ENCODE assay signal across 18 cellular contexts in genomic region chr1:162557536-162557935, GRCh38. TPM values are rescaled to one million over a fixed set of nuclear protein-coding genes. Genes with fewer than 3 reads are reported as not detected.
DNase-seq lines count a peak whose midpoint lies in the region; ATAC-seq, FAIRE-seq and TF ChIP-seq lines count a peak whose summit lies in the region.
"Had no signal": no experiment of that assay in that cellular context is flagged by ENCODE, and none has a peak within 500 bp of the region (broad histone marks: within the 10 kb centered on the region; RNA-seq: fewer than 3 reads in every experiment).

No MANE protein-coding gene starts in this region.

- 48 to 72% (median 50%) methylated on average over 3 of the region's 3 CpGs for WGBS in small intestine, 3 donors

- H3K9me3 ChIP-seq in mucosa of descending colon: no peaks in the 10 kb centered on the region
- H3K9me3 ChIP-seq in small intestine (ENCODE audit: control insufficient read depth, low read depth): no peaks in the 10 kb centered on the region
- H3K9me3 ChIP-seq in CD8-positive, alpha-beta T cell (ENCODE audit: low read length): no peaks in the 10 kb centered on the region
- H3K9me3 ChIP-seq: Caco-2 had no signal

- H3K4me1 Mint-ChIP-seq in CD8-positive, alpha-beta T cell (ENCODE audit: low read depth): peaks cover 14% of the 10 kb centered on the region

- H3K27ac ChIP-seq in VCaP (peak overlapping the region; percentile 95; the same call in 1 of the 2 replicates), small intestine (ENCODE audit: low read depth in 1 of 2, low read length in 1 of 2) (no peak overlapping the region)
- no peak overlapping the region for H3K27ac ChIP-seq in CD8-positive, alpha-beta T cell (ENCODE audit: low read depth, low read length)
- H3K27ac ChIP-seq: BLaER1 treated with 17β-estradiol and CSF1 and Interleukin-3, amounts not matched to agents 10 nM and 100 nM; GM23248; HL-60 had no signal

- TF ChIP-seq CTCF in VCaP (conservative IDR thresholded peaks at IDR 0.05) (no peak), mucosa of descending colon (IDR thresholded peaks at IDR 0.05) (no peak)
- no peak for TF ChIP-seq CTCF in CD8-positive, alpha-beta T cell (IDR thresholded peaks at IDR 0.05)

- no peak for FAIRE-seq in small intestine (lab: Jason Lieb, UNC)
- FAIRE-seq: D721Med, G401.6, GM12891, GM18507, H54 had no signal

- no peak overlapping the region for H3K27ac Mint-ChIP-seq in CD8-positive, alpha-beta T cell
- H3K27ac Mint-ChIP-seq: B cell had no signal

- no peaks in the 10 kb centered on the region for H3K27me3 ChIP-seq in small intestine (ENCODE audit: control insufficient read depth in 2 of 2, insufficient read depth in 2 of 2, low read length in 2 of 2)
- no peaks in the 10 kb centered on the region for H3K27me3 ChIP-seq in CD8-positive, alpha-beta T cell (ENCODE audit: insufficient read depth, low read length)
- H3K27me3 ChIP-seq: BLaER1 treated with 17β-estradiol and CSF1 and Interleukin-3, amounts not matched to agents 10 nM and 100 nM had no signal

- intact Hi-C loops in mucosa of descending colon (cut with DNase I, micrococcal nuclease): no loop called here
- intact Hi-C loops in CD8-positive, alpha-beta T cell (cut with DNase I, micrococcal nuclease): no loop called here

- no peak overlapping the region for H3K4me3 Mint-ChIP-seq in CD8-positive, alpha-beta T cell
- H3K4me3 Mint-ChIP-seq: B cell; CD8-positive, alpha-beta memory T cell had no signal

- no peaks in the 10 kb centered on the region for H3K9me3 Mint-ChIP-seq in CD8-positive, alpha-beta T cell

- H3K27me3 Mint-ChIP-seq in CD8-positive, alpha-beta T cell (ENCODE audit: low read depth): no peaks in the 10 kb centered on the region
- H3K27me3 Mint-ChIP-seq: B cell had no signal

- H3K4me1 ChIP-seq in mucosa of descending colon (ENCODE audit: low read depth) (peaks cover 13% of the 10 kb centered on the region), small intestine (ENCODE audit: control insufficient read depth in 2 of 2, insufficient read depth in 1 of 2, low read depth in 1 of 2, low read length in 1 of 2) (no peaks in the 10 kb centered on the region)
- peaks cover 13% of the 10 kb centered on the region for H3K4me1 ChIP-seq in CD8-positive, alpha-beta T cell (ENCODE audit: insufficient read depth, low read length)

- peak in 1 of 3 donors; percentile 91 for DNase-seq in mucosa of descending colon
- DNase-seq in small intestine: peak; percentile 67
- no peak for DNase-seq in SK-N-DZ (ENCODE audit: low spot score)
- DNase-seq in CD8-positive, alpha-beta T cell: no peak
- DNase-seq: Caco-2; CD8-positive, alpha-beta memory T cell; GM23248; HCEC 1CT had no signal

- CTCF ChIA-PET in CD8-positive, alpha-beta T cell (lab: Charles Lee): no interaction called here

- H3K36me3 ChIP-seq in mucosa of descending colon (ENCODE audit: low read depth): peaks cover 3% of the 10 kb centered on the region
- H3K36me3 ChIP-seq in small intestine (ENCODE audit: control insufficient read depth in 2 of 2, insufficient read depth in 2 of 2, low read length in 2 of 2): no peaks in the 10 kb centered on the region
- H3K36me3 ChIP-seq in CD8-positive, alpha-beta T cell (ENCODE audit: insufficient read depth, low read length): no peaks in the 10 kb centered on the region
- H3K36me3 ChIP-seq: BLaER1 treated with 17β-estradiol and CSF1 and Interleukin-3, amounts not matched to agents 10 nM and 100 nM had no signal

- H3K4me3 ChIP-seq in mucosa of descending colon: no peak overlapping the region
- H3K4me3 ChIP-seq in small intestine (ENCODE audit: low read depth in 1 of 2, low read length in 2 of 2): no peak overlapping the region
- H3K4me3 ChIP-seq in CD8-positive, alpha-beta T cell (ENCODE audit: low read depth, low read length): no peak overlapping the region
- H3K4me3 ChIP-seq: BLaER1 treated with 17β-estradiol and CSF1 and Interleukin-3, amounts not matched to agents 10 nM and 100 nM; GM23248 had no signal

- POLR2A ChIA-PET in CD8-positive, alpha-beta T cell (lab: Charles Lee): no interaction called here

- ATAC-seq in mucosa of descending colon (peak; percentile 23), HG03039 (IDR thresholded peaks at IDR 0.05; ENCODE audit: unreplicated experiment) (no peak)
- no peak for ATAC-seq in CD8-positive, alpha-beta T cell

- peaks cover 8% of the 10 kb centered on the region for H3K36me3 Mint-ChIP-seq in CD8-positive, alpha-beta T cell

RNA-seq across cellular contexts. Expression of gene UAP1, which starts 4.0 kb away (rescaled TPM):
- total RNA-seq in mucosa of descending colon: 100 to 1,000 TPM in 2 of 3 donors, 10 to 100 TPM in 1; 91.4 to 123 (median 116) TPM
- 100 to 1,000 TPM in 1 of 3 donors, 10 to 100 TPM in 2; 55.1 to 118 (median 74.6) TPM for polyA plus RNA-seq in small intestine
- 50.8 and 59.4 TPM in 2 replicates for polyA plus RNA-seq in SK-N-DZ (2014; cell fraction: cytosol; rRNA removed)
- 35.3 and 48.6 TPM in 2 replicates for polyA plus RNA-seq in SK-N-DZ (2014; cell fraction: nucleus; rRNA removed)
- total RNA-seq in CD8-positive, alpha-beta T cell: 10 to 100 TPM; 71.5 to 73.9 TPM

RNA-seq across cellular contexts. Expression of gene UHMK1, which starts 59.9 kb away (rescaled TPM):
- total RNA-seq in mucosa of descending colon: 10 to 100 TPM; 40.2 to 50.2 (median 45.8) TPM
- 10 to 100 TPM; 13.0 to 19.9 (median 15.2) TPM for polyA plus RNA-seq in small intestine
- polyA plus RNA-seq in SK-N-DZ (2014; cell fraction: cytosol; rRNA removed): 12.6 and 14.2 TPM in 2 replicates
- 15.6 and 20.4 TPM in 2 replicates for polyA plus RNA-seq in SK-N-DZ (2014; cell fraction: nucleus; rRNA removed)
- total RNA-seq in CD8-positive, alpha-beta T cell: 10 to 100 TPM; 50.5 to 50.9 TPM
